In genomic region chrX:69313622-69314290, GRCh38 we compare ENCODE assay signal across 18 cellular contexts.
"Had no signal": no experiment of that assay in that cellular context is flagged by ENCODE, and none has a peak within 500 bp of the region (broad histone marks: within the 10 kb centered on the region; RNA-seq: fewer than 3 reads in every experiment).

No MANE protein-coding gene starts in this region.

- H3K9ac ChIP-seq: parathyroid adenoma had no signal

- H3K79me2 ChIP-seq: parathyroid adenoma had no signal

- ATAC-seq: stimulated activated naive B cell treated with anti-CD40 and anti-IgM and Interleukin-4, amounts not matched to agents 10 μg/mL and 1 μg/mL and 100 μg/mL, for 72 hours had no signal

- DNase-seq: activated CD4-positive, alpha-beta T cell treated with anti-CD3 and anti-CD28 coated beads for 1 hour; activated CD4-positive, alpha-beta T cell treated with anti-CD3 and anti-CD28 coated beads, Interleukin-2, amount 50 U/mL, for 4 hours; activated naive CD4-positive, alpha-beta T cell treated with anti-CD3 and anti-CD28 coated beads, Interleukin-2, amount 50 U/mL, for 16 hours; activated T-cell treated with anti-CD3 and anti-CD28 coated beads, Interleukin-2, amount 50 U/mL, for 1 hour; effector CD4-positive, alpha-beta T cell; foreskin melanocyte; kidney glomerular epithelial cell; lower lobe of right lung; midbrain; stimulated activated CD4-positive, alpha-beta T cell treated with anti-CD3 and anti-CD28 coated beads, Interleukin-15, amount 100 ng/mL, for 24 hours; stimulated activated CD4-positive, alpha-beta T cell treated with anti-CD3 and anti-CD28 coated beads, Interleukin-4, amount 100 ng/mL, for 1 hour; stimulated activated naive B cell treated with anti-CD40 and anti-IgM and Interleukin-4, amounts not matched to agents 10 μg/mL and 1 μg/mL and 100 μg/mL, for 72 hours; T-helper 1 cell; T1000 had no signal

- H3K27ac Mint-ChIP-seq: activated T-helper 2 cell treated with anti-CD3 and anti-CD28 coated beads, Interferon-gamma antibody, Interleukin-2, Interleukin-4, amounts not matched to agents 10 μg/mL and 5 μg/mL and 100 μg/mL, durations not matched to agents 14 hours and 24 hours and 36 hours; stimulated activated naive B cell treated with anti-CD40 and anti-IgM and Interleukin-4, amounts not matched to agents 10 μg/mL and 1 μg/mL and 100 μg/mL, for 72 hours had no signal

- H3K27ac ChIP-seq: cardiac muscle cell, lower lobe of right lung, parathyroid adenoma, tibial nerve had no signal

- H3K4me3 ChIP-seq: cardiac muscle cell, lower lobe of right lung, tibial nerve had no signal

- H3K4me1 ChIP-seq: lower lobe of right lung, tibial nerve had no signal

- H3K9me3 Mint-ChIP-seq: activated T-helper 2 cell treated with anti-CD3 and anti-CD28 coated beads, Interferon-gamma antibody, Interleukin-2, Interleukin-4, amounts not matched to agents 10 μg/mL and 5 μg/mL and 100 μg/mL, durations not matched to agents 14 hours and 24 hours and 36 hours; stimulated activated naive B cell treated with anti-CD40 and anti-IgM and Interleukin-4, amounts not matched to agents 10 μg/mL and 1 μg/mL and 100 μg/mL, for 72 hours had no signal

- H3K27me3 ChIP-seq: cardiac muscle cell had no signal

- H2AFZ ChIP-seq: parathyroid adenoma had no signal

- H3K36me3 Mint-ChIP-seq: stimulated activated naive B cell treated with anti-CD40 and anti-IgM and Interleukin-4, amounts not matched to agents 10 μg/mL and 1 μg/mL and 100 μg/mL, for 72 hours had no signal

- H3K36me3 ChIP-seq: cardiac muscle cell, lower lobe of right lung, tibial nerve had no signal

- H3K4me1 Mint-ChIP-seq: stimulated activated naive B cell treated with anti-CD40 and anti-IgM and Interleukin-4, amounts not matched to agents 10 μg/mL and 1 μg/mL and 100 μg/mL, for 72 hours had no signal

- H3K9me3 ChIP-seq: lower lobe of right lung, tibial nerve had no signal

- H3K4me3 Mint-ChIP-seq: stimulated activated naive B cell treated with anti-CD40 and anti-IgM and Interleukin-4, amounts not matched to agents 10 μg/mL and 1 μg/mL and 100 μg/mL, for 72 hours had no signal
